1 cellular context compared by ENCODE assay signal in genomic region chr2:8319219-8319618, GRCh38.
TF ChIP-seq lines count a peak whose summit lies in the region.

No MANE protein-coding gene starts in this region.

TF ChIP-seq in HepG2, 621 proteins besides CTCF, POLR2A, EP300 and RAD21 (continued from another document):
- no peak for TF ChIP-seq GMEB1 (CRISPR knock-in tag; IDR thresholded peaks at IDR 0.05; ENCODE audit: borderline replicate concordance)
